18 cellular contexts compared by ENCODE assay signal in the genomic region with DNA sequence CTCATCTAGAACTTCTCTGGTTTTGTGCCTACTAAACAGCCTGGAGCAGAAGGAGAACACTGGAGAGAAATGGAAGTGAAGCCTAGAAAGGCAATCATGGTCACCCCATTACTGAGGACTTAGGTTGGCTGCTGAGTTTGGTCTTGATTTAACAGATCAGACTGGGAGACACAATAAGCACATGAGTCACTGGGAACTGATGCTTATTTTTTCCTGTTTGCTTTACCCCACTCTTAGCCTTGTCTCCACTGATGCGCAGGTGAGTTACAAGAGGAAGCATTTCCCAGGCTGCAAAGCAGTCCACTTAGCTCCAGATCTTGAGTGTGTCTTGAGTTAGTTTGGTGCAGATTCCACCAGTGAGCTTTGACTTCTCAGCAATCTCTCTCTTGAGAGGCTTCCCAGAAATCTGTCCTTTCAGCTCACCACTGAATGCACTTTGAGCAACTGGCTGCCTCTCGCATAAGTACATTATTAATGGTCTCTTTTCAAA.
DNase-seq lines count a peak whose midpoint lies in the region; ATAC-seq and TF ChIP-seq lines count a peak whose summit lies in the region.
"Had no signal": no experiment of that assay in that cellular context is flagged by ENCODE, and none has a peak within 500 bp of the region (broad histone marks: within the 10 kb centered on the region; RNA-seq: fewer than 3 reads in every experiment).

No MANE protein-coding gene starts in this region.

- H2AFZ ChIP-seq in PC-3 (ENCODE audit: low read length) = no peak overlapping the region

- H3K27ac ChIP-seq in PC-3 (ENCODE audit: low read length) (no peak overlapping the region), foreskin keratinocyte (no peak overlapping the region), thyroid gland (peak overlapping the region in 1 of 3 donors; percentile 32)
- H3K27ac ChIP-seq: BLaER1 treated with 17β-estradiol and CSF1 and Interleukin-3, amounts not matched to agents 10 nM and 100 nM; HL-60; KMS-11 had no signal

- H3K36me3 ChIP-seq in PC-3 (ENCODE audit: low read depth, low read length) (no peaks in the 10 kb centered on the region), thyroid gland (no peaks in the 10 kb centered on the region)
- H3K36me3 ChIP-seq: BLaER1 treated with 17β-estradiol and CSF1 and Interleukin-3, amounts not matched to agents 10 nM and 100 nM had no signal

- no peak overlapping the region for H3K4me3 Mint-ChIP-seq in activated CD4-positive, alpha-beta memory T cell treated with anti-CD3 and anti-CD28 coated beads for 36 hours
- H3K4me3 Mint-ChIP-seq: CD8-positive, alpha-beta T cell; H9 had no signal

- H4K20me1 ChIP-seq in PC-3 (ENCODE audit: low read length) = no peaks in the 10 kb centered on the region
- H4K20me1 ChIP-seq: BLaER1 treated with 17β-estradiol and CSF1 and Interleukin-3, amounts not matched to agents 10 nM and 100 nM had no signal

- H3K4me1 ChIP-seq in PC-3 (ENCODE audit: insufficient read depth, low read length) = no peaks in the 10 kb centered on the region
- no peaks in the 10 kb centered on the region for H3K4me1 ChIP-seq in foreskin keratinocyte
- H3K4me1 ChIP-seq in thyroid gland = peaks cover 0 to 13% of the 10 kb centered on the region in 2 donors
- H3K4me1 ChIP-seq: BLaER1 treated with 17β-estradiol and CSF1 and Interleukin-3, amounts not matched to agents 10 nM and 100 nM had no signal

- TF ChIP-seq POLR2A in thyroid gland (IDR thresholded peaks at IDR 0.05) = no peak

- H3K9me3 ChIP-seq in PC-3 (ENCODE audit: low read length) (no peaks in the 10 kb centered on the region), thyroid gland (no peaks in the 10 kb centered on the region)
- H3K9me3 ChIP-seq: BLaER1 treated with 17β-estradiol and CSF1 and Interleukin-3, amounts not matched to agents 10 nM and 100 nM had no signal

- no peaks in the 10 kb centered on the region for H3K27me3 Mint-ChIP-seq in activated CD4-positive, alpha-beta memory T cell treated with anti-CD3 and anti-CD28 coated beads for 36 hours

- no peak overlapping the region for H3K9ac ChIP-seq in PC-3 (ENCODE audit: low read length)
- H3K9ac ChIP-seq: BLaER1 treated with 17β-estradiol and CSF1 and Interleukin-3, amounts not matched to agents 10 nM and 100 nM; KMS-11 had no signal

- no peaks in the 10 kb centered on the region for H3K79me2 ChIP-seq in PC-3 (ENCODE audit: low read length)

- H3K36me3 Mint-ChIP-seq in activated CD4-positive, alpha-beta memory T cell treated with anti-CD3 and anti-CD28 coated beads for 36 hours = no peaks in the 10 kb centered on the region
- H3K36me3 Mint-ChIP-seq: CD8-positive, alpha-beta T cell had no signal

- POLR2A ChIA-PET in PC-3 (lab: Charles Lee; ENCODE audit: unreplicated experiment) = no interaction called here
- POLR2A ChIA-PET in activated CD4-positive, alpha-beta memory T cell treated with anti-CD3 and anti-CD28 coated beads for 36 hours (lab: Charles Lee) = no interaction called here

- H3K4me1 Mint-ChIP-seq in activated CD4-positive, alpha-beta memory T cell treated with anti-CD3 and anti-CD28 coated beads for 36 hours (ENCODE audit: low read depth) = no peaks in the 10 kb centered on the region

- intact Hi-C loops in PC-3 (cut with micrococcal nuclease) = no loop called here
- intact Hi-C loops in thyroid gland (cut with DNase I) = no loop called here
- intact Hi-C loops in activated CD4-positive, alpha-beta memory T cell treated with anti-CD3 and anti-CD28 coated beads for 36 hours (cut with micrococcal nuclease) = no loop called here

- no peak overlapping the region for H3K27ac Mint-ChIP-seq in activated CD4-positive, alpha-beta memory T cell treated with anti-CD3 and anti-CD28 coated beads for 36 hours
- H3K27ac Mint-ChIP-seq: CD8-positive, alpha-beta T cell; H9 had no signal

- DNase-seq in DMS79 treated with DMSO at 0.1 percent for 48 hours (lab: John Stamatoyannopoulos, UW) = peak; percentile 69
- peak; percentile 2 for DNase-seq in PC-3
- DNase-seq in foreskin keratinocyte = peak in 1 of 2 donors; percentile 3
- peak; percentile 61 to 62 for DNase-seq in thyroid gland
- DNase-seq in effector CD4-positive, alpha-beta T cell = no peak
- no peak for DNase-seq in OCI-M1 (lab: John Stamatoyannopoulos, UW)
- no peak for DNase-seq in activated CD4-positive, alpha-beta memory T cell treated with anti-CD3 and anti-CD28 coated beads for 36 hours
- DNase-seq: CD8-positive, alpha-beta T cell; DND-41; H9; NCI-H1417; NCI-H187; NCI-H2171; NCI-H510A treated with DMSO at 0.1 percent for 48 hours; NCI-H82 had no signal

- CTCF ChIA-PET in PC-3 (lab: Charles Lee) = no interaction called here
- CTCF ChIA-PET in activated CD4-positive, alpha-beta memory T cell treated with anti-CD3 and anti-CD28 coated beads for 36 hours (lab: Charles Lee) = no interaction called here

- 38 to 43% methylated on average over 2 of the region's 2 CpGs for WGBS in thyroid gland, 2 donors

- H3K27me3 ChIP-seq in PC-3 (ENCODE audit: low read length) = no peaks in the 10 kb centered on the region
- no peaks in the 10 kb centered on the region for H3K27me3 ChIP-seq in foreskin keratinocyte
- no peaks in the 10 kb centered on the region for H3K27me3 ChIP-seq in thyroid gland
- H3K27me3 ChIP-seq: BLaER1 treated with 17β-estradiol and CSF1 and Interleukin-3, amounts not matched to agents 10 nM and 100 nM had no signal

- H3K4me3 ChIP-seq in PC-3 (ENCODE audit: low read length) = no peak overlapping the region
- no peak overlapping the region for H3K4me3 ChIP-seq in thyroid gland (replicated peaks in 1 of 3)
- H3K4me3 ChIP-seq: BLaER1 treated with 17β-estradiol and CSF1 and Interleukin-3, amounts not matched to agents 10 nM and 100 nM had no signal

- TF ChIP-seq CTCF in PC-3 (conservative IDR thresholded peaks at IDR 0.05; ENCODE audit: low read depth, low read length) = no peak
- no peak for TF ChIP-seq CTCF in foreskin keratinocyte (conservative IDR thresholded peaks at IDR 0.05)
- TF ChIP-seq CTCF in thyroid gland (IDR thresholded peaks at IDR 0.05) = no peak

- no peak overlapping the region for H3K4me2 ChIP-seq in PC-3 (ENCODE audit: low read length)
- H3K4me2 ChIP-seq: BLaER1 treated with 17β-estradiol and CSF1 and Interleukin-3, amounts not matched to agents 10 nM and 100 nM; KMS-11 had no signal

- no peaks in the 10 kb centered on the region for H3F3A ChIP-seq in PC-3 (ENCODE audit: low read length, unreplicated experiment)

- BruUV-seq in PC-3 (replicated peaks; lab: Mats Ljungman, UMichigan) = no TSS peak

- H3K9me3 Mint-ChIP-seq in activated CD4-positive, alpha-beta memory T cell treated with anti-CD3 and anti-CD28 coated beads for 36 hours = peaks cover 5% of the 10 kb centered on the region
- H3K9me3 Mint-ChIP-seq: CD8-positive, alpha-beta T cell; H9 had no signal

- ATAC-seq in PC-3 = peak; percentile 37; the same call in 1 of the 2 replicates
- ATAC-seq in foreskin keratinocyte = peak; percentile 40
- ATAC-seq: CD8-positive, alpha-beta T cell had no signal

- no peaks in the 10 kb centered on the region for H3K9me2 ChIP-seq in PC-3 (replicated peaks; ENCODE audit: low read length)

Comparison
In these comparisons a context has a peak if more than half of its experiments do, and no peak if none do; other contexts are left out.
1. DNase-seq: peak in DMS79 treated with DMSO at 0.1 percent for 48 hours (single experiment), PC-3 (single experiment) and thyroid gland (2 of 2); none in effector CD4-positive, alpha-beta T cell (single experiment), OCI-M1 (single experiment) and activated CD4-positive, alpha-beta memory T cell treated with anti-CD3 and anti-CD28 coated beads for 36 hours (single experiment).